In genomic region chr10:31320179-31320597, GRCh38 we compare ENCODE assay signal across 8 cellular contexts. TPM values are rescaled to one million over a fixed set of nuclear protein-coding genes. Genes with fewer than 3 reads are reported as not detected.
DNase-seq lines count a peak whose midpoint lies in the region; ATAC-seq and TF ChIP-seq lines count a peak whose summit lies in the region.

No MANE protein-coding gene starts in this region.

- TF ChIP-seq CTCF in GM12865 (IDR thresholded peaks at IDR 0.05; ENCODE audit: insufficient read depth, low read depth, low read length, missing control alignments) (no peak), HFFc6 (IDR thresholded peaks at IDR 0.05) (no peak), heart left ventricle (IDR thresholded peaks at IDR 0.05) (peak in 2 of 12 donors; percentile 4 to 17)

- CTCF ChIA-PET in activated naive CD4-positive, alpha-beta T cell treated with anti-CD3 and anti-CD28 coated beads, Interleukin-2, amount 10 ng/mL, durations not matched to agents 7 days and 5 days (lab: Charles Lee) = no interaction called here

- H3K36me3 ChIP-seq in heart left ventricle = no peaks in the 10 kb centered on the region

- H3K9me3 Mint-ChIP-seq in HFFc6 = no peaks in the 10 kb centered on the region
- H3K9me3 Mint-ChIP-seq in activated naive CD4-positive, alpha-beta T cell treated with anti-CD3 and anti-CD28 coated beads, Interleukin-2, amount 10 ng/mL, durations not matched to agents 7 days and 5 days = no peaks in the 10 kb centered on the region

- H3K4me3 Mint-ChIP-seq in HFFc6 = peak overlapping the region; percentile 98
- peak overlapping the region; percentile 81 for H3K4me3 Mint-ChIP-seq in activated naive CD4-positive, alpha-beta T cell treated with anti-CD3 and anti-CD28 coated beads, Interleukin-2, amount 10 ng/mL, durations not matched to agents 7 days and 5 days

- TF ChIP-seq POLR2A in heart left ventricle (IDR thresholded peaks at IDR 0.05) = no peak

- no peaks in the 10 kb centered on the region for H3K27me3 ChIP-seq in heart left ventricle

- H3K4me1 ChIP-seq in heart left ventricle = peaks cover 0 to 48% (median 20%) of the 10 kb centered on the region in 12 donors

- H3K9me3 ChIP-seq in heart left ventricle = no peaks in the 10 kb centered on the region

- H3K36me3 Mint-ChIP-seq in HFFc6 (ENCODE audit: low read depth) = peaks cover 12% of the 10 kb centered on the region; the same call in 1 of the 2 replicates
- H3K36me3 Mint-ChIP-seq in activated naive CD4-positive, alpha-beta T cell treated with anti-CD3 and anti-CD28 coated beads, Interleukin-2, amount 10 ng/mL, durations not matched to agents 7 days and 5 days = peaks cover 12% of the 10 kb centered on the region

- peak overlapping the region; percentile 89 for H3K27ac Mint-ChIP-seq in HFFc6
- peak overlapping the region; percentile 98 for H3K27ac Mint-ChIP-seq in activated naive CD4-positive, alpha-beta T cell treated with anti-CD3 and anti-CD28 coated beads, Interleukin-2, amount 10 ng/mL, durations not matched to agents 7 days and 5 days

- 0 to 1% (median 0%) methylated on average over 8 to 39 of the region's 39 CpGs for WGBS in heart left ventricle, 4 donors

- peak; percentile 84 for DNase-seq in GM12865 (ENCODE audit: low read depth)
- DNase-seq in HFFc6 = no peak
- DNase-seq in activated naive CD4-positive, alpha-beta T cell treated with anti-CD3 and anti-CD28 coated beads, Interleukin-2, amount 10 ng/mL, durations not matched to agents 7 days and 5 days = peak; percentile 74
- DNase-seq in heart left ventricle = peak; percentile 46 to 79 (median 57)
- DNase-seq in posterior vena cava (ENCODE audit: low spot score) = peak; percentile 82
- no peak for DNase-seq in SHP77 treated with DMSO at 0.1 percent for 48 hours (lab: John Stamatoyannopoulos, UW)

- peaks cover 71% of the 10 kb centered on the region for H3K4me1 Mint-ChIP-seq in HFFc6 (ENCODE audit: low read depth)
- H3K4me1 Mint-ChIP-seq in activated naive CD4-positive, alpha-beta T cell treated with anti-CD3 and anti-CD28 coated beads, Interleukin-2, amount 10 ng/mL, durations not matched to agents 7 days and 5 days = peaks cover 45% of the 10 kb centered on the region

- peak overlapping the region; percentile 96 for H3K4me3 ChIP-seq in GM12865 (ENCODE audit: low read depth, low read length)
- H3K4me3 ChIP-seq in heart left ventricle = peak overlapping the region; percentile 66 to 96 (median 90)

- peaks cover 1% of the 10 kb centered on the region; the same call in 1 of the 2 replicates for H3K27me3 Mint-ChIP-seq in HFFc6 (ENCODE audit: insufficient read depth)
- H3K27me3 Mint-ChIP-seq in activated naive CD4-positive, alpha-beta T cell treated with anti-CD3 and anti-CD28 coated beads, Interleukin-2, amount 10 ng/mL, durations not matched to agents 7 days and 5 days = peaks cover 4% of the 10 kb centered on the region

- ATAC-seq in heart left ventricle (peak in 3 of 4 donors; percentile 14 to 35 (median 25)), esophagus mucosa (no peak)

- H3K27ac ChIP-seq in heart left ventricle = peak overlapping the region; percentile 89 to 99 (median 98)

- intact Hi-C loops in heart left ventricle (cut with DNase I) = loop anchor here in 8 of 10 donors (1.0 to 10.0 kb wide), 17 partner anchors 77 to 535 kb away; no protein-coding TSS in a partner anchor
- intact Hi-C loops in posterior vena cava (cut with DNase I) = loop anchor here in 1 of 2 donors (10.0 kb wide), 1 partner anchor 535 kb away; no protein-coding TSS in a partner anchor

TF ChIP-seq in PFSK-1, 5 proteins besides CTCF, POLR2A, EP300 and RAD21:
- TF ChIP-seq FOXP2 (optimal IDR thresholded peaks at IDR 0.05; ENCODE audit: borderline replicate concordance, extremely low read depth, extremely low read length, insufficient read depth) (peak; percentile 28), POLR2AphosphoS5 (IDR thresholded peaks at IDR 0.05; ENCODE audit: low read depth, low read length) (no peak)

RNA-seq across cellular contexts. Expression of gene ZEB1, which starts 1.2 kb away (rescaled TPM):
- 10 to 100 TPM; 46.2 to 59.5 (median 53.2) TPM for total RNA-seq in HFFc6 (2021; fragmentation: NEBNext Ultra II Directional; extraction: Animal tissue kit (Norgen Biotek cat#: 25700))
- 26.3 TPM for polyA plus RNA-seq in PFSK-1 (2012; ENCODE audit: insufficient read length, low read depth)
- total RNA-seq in heart left ventricle (100 to 1,000 TPM in 3 of 9 donors, 10 to 100 TPM in 6; 74.0 to 135 (median 95.9) TPM), posterior vena cava (100 to 1,000 TPM; 118 to 141 TPM), esophagus mucosa (5.0 TPM)
- polyA plus RNA-seq in heart left ventricle = 10 to 100 TPM; 15.4 to 19.4 TPM

Comparison
In these comparisons a context has a peak if more than half of its experiments do, and no peak if none do; other contexts are left out.
1. DNase-seq: peak in GM12865 (single experiment), activated naive CD4-positive, alpha-beta T cell treated with anti-CD3 and anti-CD28 coated beads, Interleukin-2, amount 10 ng/mL, durations not matched to agents 7 days and 5 days (single experiment), heart left ventricle (5 of 5) and posterior vena cava (single experiment); none in HFFc6 (single experiment) and SHP77 treated with DMSO at 0.1 percent for 48 hours (single experiment).